Comparison of ENCODE assay signal across 7 cellular contexts in the genomic region with DNA sequence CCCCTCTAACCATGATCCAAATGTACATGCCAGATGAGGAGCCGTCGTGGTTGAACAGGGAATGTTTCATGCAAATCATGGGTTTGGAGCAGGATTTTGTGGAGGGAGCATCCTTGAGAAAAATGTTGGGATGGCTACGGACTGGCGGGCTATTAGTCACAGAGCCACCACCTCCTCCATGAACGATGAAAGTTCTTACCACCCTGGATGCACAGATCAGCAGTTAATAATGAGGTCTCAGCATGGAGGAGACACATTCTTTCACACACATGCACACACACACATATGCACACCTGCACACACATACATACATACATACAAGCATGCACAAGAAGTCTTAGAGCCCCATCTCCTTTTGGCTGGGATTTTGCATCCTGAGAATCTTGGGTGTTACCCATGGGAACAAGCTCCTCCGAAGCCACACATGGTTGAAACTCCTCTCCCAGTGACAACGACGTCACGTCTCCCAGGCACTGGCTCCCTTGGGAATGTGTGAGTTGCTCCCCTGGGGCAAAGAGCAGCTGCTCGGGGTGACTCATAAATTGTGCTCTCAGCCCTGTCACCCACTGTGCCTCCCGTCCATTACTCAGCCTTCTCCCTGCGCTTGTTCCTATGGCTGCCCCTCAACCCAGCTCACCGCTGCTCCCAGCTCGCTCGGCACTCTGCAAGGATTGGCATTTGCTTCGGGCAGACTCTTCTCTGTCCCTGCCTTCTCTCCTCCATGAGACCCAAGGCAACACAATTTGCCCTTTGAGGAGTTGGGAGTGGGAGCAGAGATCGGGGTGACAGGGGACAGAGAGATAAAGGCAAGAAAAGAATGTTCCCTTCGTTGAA.
DNase-seq lines count a peak whose midpoint lies in the region; FAIRE-seq and TF ChIP-seq lines count a peak whose summit lies in the region.

No MANE protein-coding gene starts in this region.

- peak; percentile 72 for FAIRE-seq in GM19239 (lab: Jason Lieb, UNC)

- H3K4me3 ChIP-seq in astrocyte of the spinal cord (ENCODE audit: low read depth, low read length) (no peak overlapping the region), muscle layer of duodenum (ENCODE audit: low read depth in 1 of 2, low read length in 2 of 2) (no peak overlapping the region)

- in situ Hi-C loops in astrocyte of the spinal cord (cut with HindIII; ENCODE audit: low sequenced_read_pairs) = no loop called here

- no peaks in the 10 kb centered on the region for H3K4me1 ChIP-seq in muscle layer of duodenum (ENCODE audit: control insufficient read depth in 1 of 2, insufficient read depth in 2 of 2, low read length in 2 of 2)

- H3K27ac ChIP-seq in muscle layer of duodenum (ENCODE audit: low read length) = peak overlapping the region; percentile 62

- no peaks in the 10 kb centered on the region for H3K36me3 ChIP-seq in muscle layer of duodenum (ENCODE audit: control insufficient read depth in 1 of 2, insufficient read depth in 2 of 2, low read length in 2 of 2)

- DNase-seq in GM19239 (ENCODE audit: insufficient read length, low spot score) = no peak
- DNase-seq in HS-27A (ENCODE audit: low read depth) = peak; percentile 58
- DNase-seq in astrocyte of the spinal cord (ENCODE audit: low read depth, low spot score) = peak; percentile 87
- no peak for DNase-seq in superior temporal gyrus (ENCODE audit: extremely low spot score)
- DNase-seq in NCI-H446 (lab: John Stamatoyannopoulos, UW) = no peak
- no peak for DNase-seq in activated gamma-delta T cell treated with Interleukin-2 at 50 U/mL for 16 hours

- H3K9me3 ChIP-seq in muscle layer of duodenum (ENCODE audit: control insufficient read depth in 1 of 2, low read length in 2 of 2) = no peaks in the 10 kb centered on the region

- no peaks in the 10 kb centered on the region for H3K27me3 ChIP-seq in muscle layer of duodenum (ENCODE audit: low read depth, low read length)

- TF ChIP-seq CTCF in astrocyte of the spinal cord (IDR thresholded peaks at IDR 0.05; ENCODE audit: low read depth, low read length) = no peak

Comparison
In these comparisons a context has a peak if more than half of its experiments do, and no peak if none do; other contexts are left out.
1. DNase-seq: peak in HS-27A (single experiment) and astrocyte of the spinal cord (single experiment); none in GM19239 (single experiment), superior temporal gyrus (single experiment), NCI-H446 (0 of 2) and activated gamma-delta T cell treated with Interleukin-2 at 50 U/mL for 16 hours (single experiment).